15 cellular contexts compared by ENCODE assay signal in the genomic region with DNA sequence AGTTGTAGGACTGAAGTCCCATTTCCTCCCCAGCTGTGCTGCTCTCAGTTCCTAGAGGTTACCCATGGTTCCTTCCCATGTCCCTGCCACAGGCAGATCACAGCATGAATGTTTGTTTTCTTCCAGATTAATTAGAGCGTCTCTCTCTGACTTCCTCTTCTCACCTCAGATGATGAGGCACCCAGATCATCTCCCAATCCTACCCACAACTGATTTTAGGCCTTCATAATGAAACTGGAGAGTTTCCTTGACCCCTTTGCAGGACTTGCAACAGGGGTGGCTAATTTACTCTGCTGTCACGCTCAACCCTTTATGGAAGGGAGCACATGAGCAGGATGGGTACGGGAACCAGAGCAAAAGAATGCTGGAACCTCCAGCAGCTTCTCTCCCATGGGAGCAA.
"Had no signal": no experiment of that assay in that cellular context is flagged by ENCODE, and none has a peak within 500 bp of the region (broad histone marks: within the 10 kb centered on the region; RNA-seq: fewer than 3 reads in every experiment).

No MANE protein-coding gene starts in this region.

- H3K9me3 ChIP-seq: testis had no signal

- H3K4me3 ChIP-seq: lung, mucosa of descending colon, psoas muscle, testis had no signal

- DNase-seq: activated CD4-positive, alpha-beta T cell treated with anti-CD3 and anti-CD28 coated beads for 48 hours; activated naive CD4-positive, alpha-beta T cell treated with anti-CD3 and anti-CD28 coated beads, Interleukin-2, amount 50 U/mL, for 16 hours; activated T-cell treated with anti-CD3 and anti-CD28 coated beads for 4 hours; immature natural killer cell; mucosa of descending colon; occipital lobe; psoas muscle; stimulated activated CD4-positive, alpha-beta T cell treated with anti-CD3 and anti-CD28 coated beads, Interleukin-12 subunit alpha, Interleukin-12 subunit beta, amount 100 ng/mL, for 4 hours; testis had no signal

- H3K4me1 Mint-ChIP-seq: activated T-helper 17 cell treated with anti-CD3 and anti-CD28 coated beads, Interleukin-2, amount 50 U/mL, for 72 hours; immature natural killer cell; WTC11 had no signal

- H3K27me3 ChIP-seq: testis had no signal

- H3K27ac ChIP-seq: testis had no signal

- FAIRE-seq: urothelium cell line had no signal

- H3K27me3 Mint-ChIP-seq: activated T-helper 17 cell treated with anti-CD3 and anti-CD28 coated beads, Interleukin-2, amount 50 U/mL, for 72 hours; stimulated activated naive CD8-positive, alpha-beta T cell treated with anti-CD3 and anti-CD28 coated beads, Interleukin-15, Interleukin-2, amounts not matched to agents 100 ng/mL and 50 ng/mL, for 24 hours had no signal

- H3K27ac Mint-ChIP-seq: activated T-helper 17 cell treated with anti-CD3 and anti-CD28 coated beads, Interleukin-2, amount 50 U/mL, for 72 hours; immature natural killer cell; nephron; stimulated activated naive CD8-positive, alpha-beta T cell treated with anti-CD3 and anti-CD28 coated beads, Interleukin-15, Interleukin-2, amounts not matched to agents 100 ng/mL and 50 ng/mL, for 24 hours; WTC11 had no signal

- H3K9me3 Mint-ChIP-seq: activated T-helper 17 cell treated with anti-CD3 and anti-CD28 coated beads, Interleukin-2, amount 50 U/mL, for 72 hours; immature natural killer cell; stimulated activated naive CD8-positive, alpha-beta T cell treated with anti-CD3 and anti-CD28 coated beads, Interleukin-15, Interleukin-2, amounts not matched to agents 100 ng/mL and 50 ng/mL, for 24 hours had no signal

- H3K36me3 Mint-ChIP-seq: immature natural killer cell had no signal

- H3K4me3 Mint-ChIP-seq: activated T-helper 17 cell treated with anti-CD3 and anti-CD28 coated beads, Interleukin-2, amount 50 U/mL, for 72 hours; immature natural killer cell; nephron; stimulated activated naive CD8-positive, alpha-beta T cell treated with anti-CD3 and anti-CD28 coated beads, Interleukin-15, Interleukin-2, amounts not matched to agents 100 ng/mL and 50 ng/mL, for 24 hours; WTC11 had no signal

- ATAC-seq: activated T-helper 17 cell treated with anti-CD3 and anti-CD28 coated beads, Interleukin-2, amount 50 U/mL, for 72 hours; mucosa of descending colon; WTC11 had no signal
